19 cellular contexts compared by ENCODE assay signal in genomic region chr7:94906035-94906796, GRCh38. TPM values are rescaled to one million over a fixed set of nuclear protein-coding genes. Genes with fewer than 3 reads are reported as not detected.
DNase-seq lines count a peak whose midpoint lies in the region; ATAC-seq and TF ChIP-seq lines count a peak whose summit lies in the region.
"Had no signal": no experiment of that assay in that cellular context is flagged by ENCODE, and none has a peak within 500 bp of the region (broad histone marks: within the 10 kb centered on the region; RNA-seq: fewer than 3 reads in every experiment).

No MANE protein-coding gene starts in this region.

- BruUV-seq in HCT116 (replicated peaks; lab: Mats Ljungman, UMichigan): no TSS peak

- 36% methylated on average over 7 of the region's 7 CpGs for WGBS in smooth muscle cell (ENCODE audit: low lambda C conversion rate)

- H3K4me2 ChIP-seq in HCT116 (ENCODE audit: low read length) (peak overlapping the region; percentile 84; the same call in 1 of the 2 replicates), smooth muscle cell (peak overlapping the region; percentile 1)

- no peak for ATAC-seq in HCT116
- no peak for ATAC-seq in GM18861 (IDR thresholded peaks at IDR 0.05; ENCODE audit: unreplicated experiment)

- peak overlapping the region; percentile 54 to 86 (median 85) for H3K4me3 Mint-ChIP-seq in nephron

- H4K20me1 ChIP-seq in HCT116 (ENCODE audit: insufficient read depth) (no peaks in the 10 kb centered on the region), smooth muscle cell (ENCODE audit: low read depth) (no peaks in the 10 kb centered on the region)

- intact Hi-C loops in HCT116 (cut with micrococcal nuclease): no loop called here

- H3K9me3 Mint-ChIP-seq in nephron: no peaks in the 10 kb centered on the region

- no peak for DNase-seq in HCT116 (ENCODE audit: low read depth, low spot score)
- DNase-seq in amniotic epithelial cell (ENCODE audit: low read depth): peak; percentile 81
- DNase-seq in smooth muscle cell (lab: John Stamatoyannopoulos, UW; ENCODE audit: unreplicated experiment): no peak
- no peak for DNase-seq in GM19240 (ENCODE audit: insufficient read length, low spot score)
- no peak for DNase-seq in RWPE1 (ENCODE audit: low spot score)
- DNase-seq: DND-41, Kasumi-1, MM.1S, NCI-H1092, NCI-H1436 treated with DMSO at 0.1 percent for 48 hours, NCI-H2029 treated with DMSO at 0.1 percent for 48 hours, NCI-H2171, NCI-H446 treated with DMSO at 0.1 percent for 48 hours, NCI-H748 treated with DMSO at 0.1 percent for 48 hours, Peyer's patch, Right ventricle myocardium superior had no signal

- no peak overlapping the region for H3K4me3 ChIP-seq in HCT116 (replicated peaks in 1 of 2; ENCODE audit: low read depth in 1 of 2, low read length in 2 of 2)
- H3K4me3 ChIP-seq in smooth muscle cell: no peak overlapping the region

- H3K27me3 Mint-ChIP-seq in nephron (ENCODE audit: low read depth): peaks cover 3% of the 10 kb centered on the region

- TF ChIP-seq POLR2A in HCT116 (IDR thresholded peaks at IDR 0.05; ENCODE audit: borderline replicate concordance, extremely low read depth, insufficient read depth, insufficient read length): no peak

- no peaks in the 10 kb centered on the region for H3K79me2 ChIP-seq in HCT116 (ENCODE audit: insufficient read depth, low read length)
- H3K79me2 ChIP-seq in smooth muscle cell (ENCODE audit: low read depth): no peaks in the 10 kb centered on the region

- H3K27me3 ChIP-seq in HCT116 (ENCODE audit: insufficient read depth, low read length): no peaks in the 10 kb centered on the region
- no peaks in the 10 kb centered on the region for H3K27me3 ChIP-seq in smooth muscle cell (ENCODE audit: low read depth)
- H3K27me3 ChIP-seq: Peyer's patch had no signal

- no peaks in the 10 kb centered on the region for H3K9me3 ChIP-seq in HCT116 (ENCODE audit: control insufficient read depth in 1 of 2, insufficient read depth in 1 of 2, low read depth in 1 of 2, low read length in 2 of 2)
- no peaks in the 10 kb centered on the region for H3K9me3 ChIP-seq in smooth muscle cell (replicated peaks; ENCODE audit: low read depth)
- H3K9me3 ChIP-seq: HAP-1, Peyer's patch had no signal

- H3K4me1 Mint-ChIP-seq in nephron: peaks cover 47% of the 10 kb centered on the region

- H2AFZ ChIP-seq in HCT116 (ENCODE audit: low read depth, low read length, poor library complexity, severe bottlenecking): peak overlapping the region; percentile 74
- no peak overlapping the region for H2AFZ ChIP-seq in smooth muscle cell (ENCODE audit: low read depth)

- peak overlapping the region; percentile 79 to 94 (median 83) for H3K27ac Mint-ChIP-seq in nephron

- peaks cover 4% of the 10 kb centered on the region for H3F3A ChIP-seq in smooth muscle cell (ENCODE audit: low read depth)

- peaks cover 11% of the 10 kb centered on the region for H3K36me3 Mint-ChIP-seq in nephron (ENCODE audit: low read depth)

- no peaks in the 10 kb centered on the region for H3K9me2 ChIP-seq in HCT116 (ENCODE audit: insufficient read depth)

- no peak overlapping the region for H3K27ac ChIP-seq in HCT116 (ENCODE audit: low read depth, low read length)
- H3K27ac ChIP-seq in smooth muscle cell (ENCODE audit: low read depth): no peak overlapping the region
- no peak overlapping the region for H3K27ac ChIP-seq in RWPE1

- TF ChIP-seq RAD21 in HCT116 (IDR thresholded peaks at IDR 0.05; ENCODE audit: low read depth): no peak

- RAD21 ChIA-PET in HCT116 (lab: Charles Lee; ENCODE audit: low non-redundant PET in 1 of 2, low total read pairs in 2 of 2, uncharacterized antibody in 2 of 2, unreplicated experiment in 2 of 2): no interaction called here

- CTCF ChIA-PET in HCT116 (lab: Charles Lee): no interaction called here
- CTCF ChIA-PET in RWPE1 (lab: Yijun Ruan, JAX): no interaction called here

- POLR2A ChIA-PET in HCT116 (lab: Charles Lee) (no interaction called here), RWPE1 (lab: Yijun Ruan, JAX; ENCODE audit: low non-redundant PET) (no interaction called here)

- TF ChIP-seq CTCF in HCT116 (IDR thresholded peaks at IDR 0.05 in 2 of 3, conservative IDR thresholded peaks at IDR 0.05 in 1 of 3; ENCODE audit: borderline replicate concordance in 1 of 3, insufficient read depth in 1 of 3, low read depth in 2 of 3, low read length in 2 of 3) (no peak), nephron (IDR thresholded peaks at IDR 0.05; ENCODE audit: unreplicated experiment in 3 of 3) (no peak), smooth muscle cell (IDR thresholded peaks at IDR 0.05; ENCODE audit: borderline replicate concordance, insufficient read depth, poor library complexity, severe bottlenecking) (no peak), RWPE1 (conservative IDR thresholded peaks at IDR 0.05; ENCODE audit: low read depth) (no peak)

- H3K36me3 ChIP-seq in HCT116 (ENCODE audit: control insufficient read depth in 1 of 2, insufficient read depth in 2 of 2, low read length in 2 of 2): no peaks in the 10 kb centered on the region
- no peaks in the 10 kb centered on the region for H3K36me3 ChIP-seq in smooth muscle cell (ENCODE audit: low read depth)
- H3K36me3 ChIP-seq: HAP-1, Peyer's patch had no signal

- H3K4me1 ChIP-seq in HCT116 (ENCODE audit: control insufficient read depth in 1 of 2, insufficient read depth in 2 of 2, low read length in 2 of 2) (peaks cover 3 to 18% of the 10 kb centered on the region in 2 experiments; a peak in 3 of 4 replicates), smooth muscle cell (ENCODE audit: low read depth) (peaks cover 13% of the 10 kb centered on the region)

- H3K9ac ChIP-seq in HCT116 (ENCODE audit: low read length) (no peak overlapping the region), smooth muscle cell (ENCODE audit: low read depth) (no peak overlapping the region)

TF ChIP-seq in HCT116, 20 proteins besides CTCF, POLR2A, EP300 and RAD21:
- TF ChIP-seq FOSL1 (IDR thresholded peaks at IDR 0.05; ENCODE audit: low read depth) (no peak), SP1 (IDR thresholded peaks at IDR 0.05; ENCODE audit: low read depth) (no peak), ELF1 (IDR thresholded peaks at IDR 0.05; ENCODE audit: borderline replicate concordance, low read depth) (no peak), ZNF274 (IDR thresholded peaks at IDR 0.05; ENCODE audit: low read depth, low read length) (no peak), SRF (IDR thresholded peaks at IDR 0.05; ENCODE audit: low read depth) (no peak), EGR1 (IDR thresholded peaks at IDR 0.05; ENCODE audit: low read depth) (no peak), JUND (IDR thresholded peaks at IDR 0.05) (no peak), ZBTB33 (IDR thresholded peaks at IDR 0.05; ENCODE audit: extremely low read depth, insufficient replicate concordance, low read length) (no peak), EZH2phosphoT487 (IDR thresholded peaks at IDR 0.05; ENCODE audit: borderline replicate concordance) (no peak), EZH2 (IDR thresholded peaks at IDR 0.05) (no peak)

RNA-seq across cellular contexts. Expression of gene PPP1R9A, which starts 1.2 kb away (rescaled TPM):
- total RNA-seq in HCT116 (2021; ENCODE audit: unreplicated experiment): 13.5 TPM
- polyA plus RNA-seq in HCT116 (2012): 2.8 and 3.2 TPM in 2 replicates
- total RNA-seq in smooth muscle cell: 1.6 and 1.8 TPM in 2 replicates
- 0.22 and 4.7 TPM in 2 replicates for polyA plus RNA-seq in smooth muscle cell
